ENCODE assay signal across 8 cellular contexts in the genomic region with DNA sequence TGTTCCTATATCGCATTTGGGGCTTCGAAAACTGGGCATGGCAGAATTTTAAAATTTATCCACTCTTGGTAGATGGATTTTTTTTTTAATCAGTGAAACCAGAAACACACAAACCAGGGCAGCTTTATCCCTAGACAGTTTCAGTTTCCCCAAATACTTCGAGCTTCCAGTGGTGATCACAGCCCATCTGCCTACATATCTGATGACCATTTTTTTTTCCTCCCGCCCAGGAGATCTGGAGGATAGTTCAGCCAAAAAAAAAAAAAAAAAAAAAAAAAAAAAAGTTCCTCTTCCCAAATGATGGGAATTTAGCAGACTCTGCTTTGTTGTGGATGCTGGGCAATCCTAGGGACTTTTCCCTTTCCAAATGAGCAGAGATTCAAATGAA. TPM values are rescaled to one million over a fixed set of nuclear protein-coding genes. Genes with fewer than 3 reads are reported as not detected.
DNase-seq lines count a peak whose midpoint lies in the region; ATAC-seq and TF ChIP-seq lines count a peak whose summit lies in the region.

No MANE protein-coding gene starts in this region.

- H3K9me3 Mint-ChIP-seq in GM23338: no peaks in the 10 kb centered on the region
- H3K9me3 Mint-ChIP-seq in WTC11: no peaks in the 10 kb centered on the region
- H3K9me3 Mint-ChIP-seq in CD8-positive, alpha-beta memory T cell: peaks cover 0 to 6% (median 0%) of the 10 kb centered on the region in 5 donors
- H3K9me3 Mint-ChIP-seq in activated CD4-positive, alpha-beta T cell treated with anti-CD3 and anti-CD28 coated beads for 36 hours (ENCODE audit: low read depth): no peaks in the 10 kb centered on the region

- no peaks in the 10 kb centered on the region for H3K9me2 ChIP-seq in GM23338 (ENCODE audit: insufficient read depth)

- H3K27ac ChIP-seq in GM23338 (ENCODE audit: low read depth): no peak overlapping the region
- peak overlapping the region; percentile 89 to 100 (median 98) for H3K27ac ChIP-seq in heart left ventricle
- H3K27ac ChIP-seq in CD8-positive, alpha-beta memory T cell (ENCODE audit: low read depth, low read length): no peak overlapping the region

- no peak overlapping the region for H3K4me2 ChIP-seq in GM23338

- 11 to 13% (median 11%) methylated on average over 4 of the region's 4 CpGs for WGBS in heart left ventricle, 4 donors

- H3K4me1 Mint-ChIP-seq in GM23338 (peaks cover 11% of the 10 kb centered on the region), WTC11 (peaks cover 15% of the 10 kb centered on the region)
- H3K4me1 Mint-ChIP-seq in CD8-positive, alpha-beta memory T cell: peaks cover 0 to 15% (median 8%) of the 10 kb centered on the region in 3 donors
- H3K4me1 Mint-ChIP-seq in activated CD4-positive, alpha-beta T cell treated with anti-CD3 and anti-CD28 coated beads for 36 hours: peaks cover 4% of the 10 kb centered on the region

- no peaks in the 10 kb centered on the region for H3K36me3 ChIP-seq in GM23338 (ENCODE audit: insufficient read depth)
- H3K36me3 ChIP-seq in heart left ventricle: no peaks in the 10 kb centered on the region
- no peaks in the 10 kb centered on the region for H3K36me3 ChIP-seq in CD8-positive, alpha-beta memory T cell (ENCODE audit: insufficient read depth, low read length)

- CTCF ChIA-PET in WTC11 (lab: Charles Lee): interaction anchor here (0.7 to 2.2 kb wide), 9 partner anchors 14 to 233 kb away, joined by 3 to 13 read pairs (median 6); a partner anchor contains a TSS
- CTCF ChIA-PET in CD8-positive, alpha-beta memory T cell (lab: Charles Lee): interaction anchor here (0.7 kb wide), 1 partner anchor 357 kb away, joined by 3 read pairs; no protein-coding TSS in a partner anchor
- CTCF ChIA-PET in activated CD4-positive, alpha-beta T cell treated with anti-CD3 and anti-CD28 coated beads for 36 hours (lab: Charles Lee): interaction anchor here (0.7 kb wide), 2 partner anchors 117 to 138 kb away, joined by 3 to 4 read pairs; no protein-coding TSS in a partner anchor

- H3K79me2 ChIP-seq in GM23338 (replicated peaks; ENCODE audit: insufficient read depth): no peaks in the 10 kb centered on the region

- peaks cover 8% of the 10 kb centered on the region; the same call in 1 of the 2 replicates for H4K20me1 ChIP-seq in GM23338 (replicated peaks; ENCODE audit: insufficient read depth)

- DNase-seq in GM23338 (ENCODE audit: low spot score) (no peak), WTC11 (ENCODE audit: low spot score) (no peak), heart left ventricle (no peak), skeletal muscle cell (ENCODE audit: low read depth) (no peak), NCI-H1436 (lab: John Stamatoyannopoulos, UW) (no peak)
- no peak for DNase-seq in CD8-positive, alpha-beta memory T cell
- DNase-seq in activated CD4-positive, alpha-beta T cell treated with anti-CD3 and anti-CD28 coated beads for 36 hours: no peak

- peaks cover 93% of the 10 kb centered on the region for H3K27me3 ChIP-seq in GM23338 (ENCODE audit: insufficient read depth)
- H3K27me3 ChIP-seq in heart left ventricle: no peaks in the 10 kb centered on the region
- H3K27me3 ChIP-seq in CD8-positive, alpha-beta memory T cell (ENCODE audit: insufficient read depth, low read length, poor library complexity, severe bottlenecking): peaks cover 12% of the 10 kb centered on the region

- H3K4me3 ChIP-seq in GM23338: peak overlapping the region; percentile 26; the same call in 1 of the 2 replicates
- peak overlapping the region in 11 of 12 donors; percentile 59 to 95 (median 86) for H3K4me3 ChIP-seq in heart left ventricle
- H3K4me3 ChIP-seq in skeletal muscle cell (ENCODE audit: low read depth, low read length): peak overlapping the region; percentile 85
- H3K4me3 ChIP-seq in CD8-positive, alpha-beta memory T cell (ENCODE audit: low read length): no peak overlapping the region

- no peak overlapping the region for H3K27ac Mint-ChIP-seq in GM23338
- H3K27ac Mint-ChIP-seq in WTC11: no peak overlapping the region; the same call in 1 of the 2 replicates
- no peak overlapping the region for H3K27ac Mint-ChIP-seq in CD8-positive, alpha-beta memory T cell
- H3K27ac Mint-ChIP-seq in activated CD4-positive, alpha-beta T cell treated with anti-CD3 and anti-CD28 coated beads for 36 hours: no peak overlapping the region

- intact Hi-C loops in heart left ventricle (cut with DNase I): loop anchor here in 9 of 10 donors (5.0 to 10.0 kb wide), 14 partner anchors 40 to 392 kb away; a partner anchor contains a TSS
- intact Hi-C loops in activated CD4-positive, alpha-beta T cell treated with anti-CD3 and anti-CD28 coated beads for 36 hours (cut with DNase I, micrococcal nuclease): no loop called here

- TF ChIP-seq POLR2A in heart left ventricle (IDR thresholded peaks at IDR 0.05): no peak

- TF ChIP-seq CTCF in GM23338 (conservative IDR thresholded peaks at IDR 0.05; ENCODE audit: low read depth in 2 of 2) (no peak), WTC11 (IDR thresholded peaks at IDR 0.05) (no peak), heart left ventricle (IDR thresholded peaks at IDR 0.05) (no peak)

- peak overlapping the region; percentile 72 for H3K4me3 Mint-ChIP-seq in GM23338
- peak overlapping the region; percentile 70 for H3K4me3 Mint-ChIP-seq in WTC11
- H3K4me3 Mint-ChIP-seq in CD8-positive, alpha-beta memory T cell: peak overlapping the region in 2 of 7 donors; percentile 21 to 25
- no peak overlapping the region for H3K4me3 Mint-ChIP-seq in activated CD4-positive, alpha-beta T cell treated with anti-CD3 and anti-CD28 coated beads for 36 hours

- peaks cover 39% of the 10 kb centered on the region for H3K27me3 Mint-ChIP-seq in GM23338 (ENCODE audit: insufficient read depth, low read depth, poor library complexity)
- H3K27me3 Mint-ChIP-seq in WTC11 (ENCODE audit: low read depth): peaks cover 95% of the 10 kb centered on the region
- peaks cover 29 to 43% of the 10 kb centered on the region in 2 donors for H3K27me3 Mint-ChIP-seq in CD8-positive, alpha-beta memory T cell
- H3K27me3 Mint-ChIP-seq in activated CD4-positive, alpha-beta T cell treated with anti-CD3 and anti-CD28 coated beads for 36 hours: peaks cover 54% of the 10 kb centered on the region

- H3F3A ChIP-seq in GM23338 (replicated peaks; ENCODE audit: low read depth): no peaks in the 10 kb centered on the region

- no peaks in the 10 kb centered on the region for H3K9me3 ChIP-seq in heart left ventricle
- H3K9me3 ChIP-seq in CD8-positive, alpha-beta memory T cell (ENCODE audit: low read length): no peaks in the 10 kb centered on the region

- H2AFZ ChIP-seq in GM23338: no peak overlapping the region

- H3K36me3 Mint-ChIP-seq in GM23338 (ENCODE audit: low read depth) (no peaks in the 10 kb centered on the region), WTC11 (no peaks in the 10 kb centered on the region)
- peaks cover 0 to 3% (median 0%) of the 10 kb centered on the region in 3 donors for H3K36me3 Mint-ChIP-seq in CD8-positive, alpha-beta memory T cell
- no peaks in the 10 kb centered on the region for H3K36me3 Mint-ChIP-seq in activated CD4-positive, alpha-beta T cell treated with anti-CD3 and anti-CD28 coated beads for 36 hours (ENCODE audit: low read depth)

- POLR2A ChIA-PET in WTC11 (lab: Charles Lee): interaction anchor here (0.5 to 1.9 kb wide), 7 partner anchors 8 to 384 kb away, joined by 3 to 8 read pairs (median 3); a partner anchor contains a TSS
- POLR2A ChIA-PET in CD8-positive, alpha-beta memory T cell (lab: Charles Lee): no interaction called here
- POLR2A ChIA-PET in activated CD4-positive, alpha-beta T cell treated with anti-CD3 and anti-CD28 coated beads for 36 hours (lab: Charles Lee): interaction anchor here (0.6 kb wide), 1 partner anchor 457 kb away, joined by 4 read pairs; no protein-coding TSS in a partner anchor

- ATAC-seq in GM23338 (no peak), WTC11 (no peak), heart left ventricle (peak in 2 of 4 donors; percentile 3 to 48), GM19023 (IDR thresholded peaks at IDR 0.05; ENCODE audit: unreplicated experiment) (no peak)
- ATAC-seq in activated CD4-positive, alpha-beta T cell treated with anti-CD3 and anti-CD28 coated beads for 36 hours: no peak

- H3K4me1 ChIP-seq in GM23338 (ENCODE audit: insufficient read depth) (peaks cover 5% of the 10 kb centered on the region; the same call in 1 of the 2 replicates), heart left ventricle (peaks cover 0 to 48% (median 15%) of the 10 kb centered on the region in 12 donors)
- no peaks in the 10 kb centered on the region for H3K4me1 ChIP-seq in CD8-positive, alpha-beta memory T cell (ENCODE audit: insufficient read depth, low read length)

TF ChIP-seq in GM23338, 12 proteins besides CTCF, POLR2A, EP300 and RAD21 (continues in another document):
- TF ChIP-seq ZNF331 (CRISPR knock-in tag; IDR thresholded peaks at IDR 0.05; ENCODE audit: low read depth): no peak
- no peak for TF ChIP-seq JUNB (IDR thresholded peaks at IDR 0.05; ENCODE audit: unreplicated experiment)
- TF ChIP-seq STAT1 (IDR thresholded peaks at IDR 0.05; ENCODE audit: unreplicated experiment): no peak
- no peak for TF ChIP-seq EZH2phosphoT487 (IDR thresholded peaks at IDR 0.05; ENCODE audit: unreplicated experiment)

TF ChIP-seq in WTC11, 78 proteins besides CTCF, POLR2A, EP300 and RAD21 (continues in another document):
- TF ChIP-seq, protein P1, sequence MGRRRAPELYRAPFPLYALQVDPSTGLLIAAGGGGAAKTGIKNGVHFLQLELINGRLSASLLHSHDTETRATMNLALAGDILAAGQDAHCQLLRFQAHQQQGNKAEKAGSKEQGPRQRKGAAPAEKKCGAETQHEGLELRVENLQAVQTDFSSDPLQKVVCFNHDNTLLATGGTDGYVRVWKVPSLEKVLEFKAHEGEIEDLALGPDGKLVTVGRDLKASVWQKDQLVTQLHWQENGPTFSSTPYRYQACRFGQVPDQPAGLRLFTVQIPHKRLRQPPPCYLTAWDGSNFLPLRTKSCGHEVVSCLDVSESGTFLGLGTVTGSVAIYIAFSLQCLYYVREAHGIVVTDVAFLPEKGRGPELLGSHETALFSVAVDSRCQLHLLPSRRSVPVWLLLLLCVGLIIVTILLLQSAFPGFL (CRISPR knock-in tag; IDR thresholded peaks at IDR 0.05; ENCODE audit: borderline replicate concordance): no peak
- TF ChIP-seq ZNF219 (CRISPR knock-in tag; IDR thresholded peaks at IDR 0.05; ENCODE audit: borderline replicate concordance): no peak
- TF ChIP-seq, protein P2, sequence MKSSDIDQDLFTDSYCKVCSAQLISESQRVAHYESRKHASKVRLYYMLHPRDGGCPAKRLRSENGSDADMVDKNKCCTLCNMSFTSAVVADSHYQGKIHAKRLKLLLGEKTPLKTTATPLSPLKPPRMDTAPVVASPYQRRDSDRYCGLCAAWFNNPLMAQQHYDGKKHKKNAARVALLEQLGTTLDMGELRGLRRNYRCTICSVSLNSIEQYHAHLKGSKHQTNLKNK (CRISPR knock-in tag; IDR thresholded peaks at IDR 0.05): no peak

RNA-seq across cellular contexts. Expression of a gene that starts 1.0 kb away (rescaled TPM):
- total RNA-seq in GM23338 (2014; rRNA removed; shearing (Covaris generic)): 0.56 and 0.66 TPM in 2 replicates
- 0.03 and 0.19 TPM in 2 replicates for polyA plus RNA-seq in GM23338 (2016; fragmentation: Nextera tagmentation; extraction: Ambion mirVana)
- 0.57 to 0.73 TPM (median 0.70 TPM) in 3 replicates for total RNA-seq in WTC11 (2021)
- 10 to 100 TPM in 8 of 9 donors, 1 to 10 TPM in 1; 8.5 to 26.5 (median 15.0) TPM for total RNA-seq in heart left ventricle
- polyA plus RNA-seq in heart left ventricle: 10 to 100 TPM in 1 of 2 donors, 1 to 10 TPM in 1; 4.6 to 10.1 TPM
- under 1 TPM; 0.13 to 0.46 TPM for total RNA-seq in CD8-positive, alpha-beta memory T cell
- polyA plus RNA-seq in CD8-positive, alpha-beta memory T cell: not detected
- under 1 TPM; 0.07 to 0.11 TPM for total RNA-seq in activated CD4-positive, alpha-beta T cell treated with anti-CD3 and anti-CD28 coated beads for 36 hours

Comparison
In these comparisons a context has a peak if more than half of its experiments do, and no peak if none do; other contexts are left out.
1. H3K27ac ChIP-seq: peak in heart left ventricle (12 of 12); none in GM23338 (single experiment) and CD8-positive, alpha-beta memory T cell (single experiment).
2. intact Hi-C loops: an anchor here in heart left ventricle (5.0 to 10.0 kb wide); none called in activated CD4-positive, alpha-beta T cell treated with anti-CD3 and anti-CD28 coated beads for 36 hours.